In genomic region chr3:49253512-49253911, GRCh38 we compare ENCODE assay signal across 25 cellular contexts.
"Had no signal": no experiment of that assay in that cellular context is flagged by ENCODE, and none has a peak within 500 bp of the region (broad histone marks: within the 10 kb centered on the region; RNA-seq: fewer than 3 reads in every experiment).

No MANE protein-coding gene starts in this region.

- H3K4me1 ChIP-seq: parathyroid adenoma, prostate gland had no signal

- H3K36me3 Mint-ChIP-seq: natural killer cell had no signal

- H3K9me3 ChIP-seq: gastrocnemius medialis, lower lobe of right lung, prostate gland, right atrium auricular region, suprapubic skin, transverse colon, vagina had no signal

- H3K27ac Mint-ChIP-seq: dendritic cell treated with granulocyte-macrophage colony-stimulating factor and Interleukin-4, amounts not matched to agents 40 ng/mL and 50 ng/mL, for 4 days; endodermal cell; natural killer cell; stimulated activated naive CD8-positive, alpha-beta T cell treated with anti-CD3 and anti-CD28 coated beads, Interleukin-15, amount 100 ng/mL, for 72 hours had no signal

- H3K79me2 ChIP-seq: parathyroid adenoma had no signal

- DNase-seq: effector CD8-positive, alpha-beta T cell; endodermal cell; foreskin fibroblast; gastrocnemius medialis; head of caudate nucleus; left ventricle myocardium superior; lower lobe of right lung; natural killer cell; stimulated activated CD4-positive, alpha-beta T cell treated with anti-CD3 and anti-CD28 coated beads, Interleukin-12 subunit alpha, Interleukin-12 subunit beta, amount 100 ng/mL, for 4 hours; stimulated activated CD4-positive, alpha-beta T cell treated with anti-CD3 and anti-CD28 coated beads, Interleukin-1b, Interleukin-23, amount 100 ng/mL, for 48 hours; stimulated activated CD4-positive, alpha-beta T cell treated with anti-CD3 and anti-CD28 coated beads, Interleukin-4, amount 100 ng/mL, for 1 hour; stimulated activated CD8-positive, alpha-beta memory T cell treated with anti-CD3 and anti-CD28 coated beads, Interleukin-4, amount 100 ng/mL, for 48 hours; stimulated activated naive CD4-positive, alpha-beta T cell; stimulated activated naive CD8-positive, alpha-beta T cell treated with anti-CD3 and anti-CD28 coated beads, Interleukin-15, amount 100 ng/mL, for 72 hours; transverse colon had no signal

- H2AFZ ChIP-seq: parathyroid adenoma had no signal

- H3K4me1 Mint-ChIP-seq: endodermal cell; natural killer cell; stimulated activated naive CD8-positive, alpha-beta T cell treated with anti-CD3 and anti-CD28 coated beads, Interleukin-15, amount 100 ng/mL, for 72 hours had no signal

- H3K9ac ChIP-seq: parathyroid adenoma had no signal

- H3K27ac ChIP-seq: epithelial cell of prostate, gastrocnemius medialis, lower lobe of right lung, parathyroid adenoma, prostate gland, right atrium auricular region, suprapubic skin, transverse colon, vagina had no signal

- H3K27me3 Mint-ChIP-seq: dendritic cell treated with granulocyte-macrophage colony-stimulating factor and Interleukin-4, amounts not matched to agents 40 ng/mL and 50 ng/mL, for 4 days; stimulated activated naive CD8-positive, alpha-beta T cell treated with anti-CD3 and anti-CD28 coated beads, Interleukin-15, amount 100 ng/mL, for 72 hours had no signal

- H3K27me3 ChIP-seq: gastrocnemius medialis, right atrium auricular region, suprapubic skin, transverse colon, vagina had no signal

- ATAC-seq: esophagus mucosa; gastrocnemius medialis; left ventricle myocardium superior; lower lobe of right lung; natural killer cell; sciatic nerve; stimulated activated naive CD8-positive, alpha-beta T cell treated with anti-CD3 and anti-CD28 coated beads, Interleukin-15, amount 100 ng/mL, for 72 hours had no signal

- H3K4me3 ChIP-seq: gastrocnemius medialis, lower lobe of right lung, prostate gland, right atrium auricular region, smooth muscle cell, suprapubic skin, transverse colon, vagina had no signal

- H3K9me3 Mint-ChIP-seq: dendritic cell treated with granulocyte-macrophage colony-stimulating factor and Interleukin-4, amounts not matched to agents 40 ng/mL and 50 ng/mL, for 4 days; endodermal cell; natural killer cell; stimulated activated naive CD8-positive, alpha-beta T cell treated with anti-CD3 and anti-CD28 coated beads, Interleukin-15, amount 100 ng/mL, for 72 hours had no signal

- H3K36me3 ChIP-seq: gastrocnemius medialis, lower lobe of right lung, prostate gland, right atrium auricular region, suprapubic skin, transverse colon, vagina had no signal

- H3K4me3 Mint-ChIP-seq: dendritic cell treated with granulocyte-macrophage colony-stimulating factor and Interleukin-4, amounts not matched to agents 40 ng/mL and 50 ng/mL, for 4 days; endodermal cell; natural killer cell; stimulated activated naive CD8-positive, alpha-beta T cell treated with anti-CD3 and anti-CD28 coated beads, Interleukin-15, amount 100 ng/mL, for 72 hours had no signal

- H3K4me2 ChIP-seq: smooth muscle cell had no signal
